19 cellular contexts compared by ENCODE assay signal in the genomic region with DNA sequence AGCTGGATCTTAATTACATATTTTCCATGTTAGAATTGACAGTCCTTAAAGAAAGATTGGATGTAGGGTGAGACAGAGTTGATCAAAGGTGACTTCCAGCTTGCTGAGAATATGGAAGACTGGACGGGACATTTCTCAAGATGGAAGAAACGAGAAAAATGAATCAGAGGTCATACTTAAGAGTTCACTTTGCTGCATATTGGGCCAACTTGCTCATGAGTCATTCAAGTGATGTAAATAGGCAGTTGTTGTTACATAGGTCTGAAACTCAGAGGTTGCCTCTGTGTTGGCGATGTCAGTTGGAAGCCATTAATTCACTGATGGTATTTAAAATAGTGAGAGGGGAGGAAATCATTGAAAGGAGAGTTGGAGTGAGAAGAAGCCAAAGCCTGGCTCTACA.
DNase-seq lines count a peak whose midpoint lies in the region; ATAC-seq, FAIRE-seq and TF ChIP-seq lines count a peak whose summit lies in the region.
"Had no signal": no experiment of that assay in that cellular context is flagged by ENCODE, and none has a peak within 500 bp of the region (broad histone marks: within the 10 kb centered on the region; RNA-seq: fewer than 3 reads in every experiment).

No MANE protein-coding gene starts in this region.

- H3K27ac Mint-ChIP-seq in activated naive CD4-positive, alpha-beta T cell treated with anti-CD3 and anti-CD28 coated beads, Interleukin-2, amount 50 U/mL, for 24 hours, result no peak overlapping the region
- no peak overlapping the region for H3K27ac Mint-ChIP-seq in astrocyte (ENCODE audit: unreplicated experiment)
- H3K27ac Mint-ChIP-seq: activated B cell treated with CpG ODN at 0.5 μM for 24 hours; stimulated activated naive B cell treated with anti-CD40 and anti-IgM and Interleukin-4, amounts not matched to agents 10 μg/mL and 1 μg/mL and 100 μg/mL, for 72 hours; type B pancreatic cell had no signal

- H3K4me3 ChIP-seq in astrocyte (ENCODE audit: insufficient read depth, low read depth, low read length), result no peak overlapping the region
- H3K4me3 ChIP-seq in smooth muscle cell, result no peak overlapping the region
- H3K4me3 ChIP-seq in sigmoid colon, result no peak overlapping the region
- H3K4me3 ChIP-seq: colonic mucosa had no signal

- H3K9me3 ChIP-seq in astrocyte (ENCODE audit: insufficient read depth, low read depth, low read length) (no peaks in the 10 kb centered on the region), smooth muscle cell (replicated peaks; ENCODE audit: low read depth) (no peaks in the 10 kb centered on the region), sigmoid colon (no peaks in the 10 kb centered on the region)
- H3K9me3 ChIP-seq: colonic mucosa had no signal

- no peak for TF ChIP-seq POLR2A in sigmoid colon (IDR thresholded peaks at IDR 0.05)

- no peak for ATAC-seq in HG03442 (IDR thresholded peaks at IDR 0.05; ENCODE audit: unreplicated experiment)
- ATAC-seq: left lobe of liver; stimulated activated naive B cell treated with anti-CD40 and anti-IgM and Interleukin-4, amounts not matched to agents 10 μg/mL and 1 μg/mL and 100 μg/mL, for 72 hours had no signal

- H3K4me1 ChIP-seq in astrocyte (ENCODE audit: insufficient read depth, low read length) (peaks cover 20% of the 10 kb centered on the region), smooth muscle cell (ENCODE audit: low read depth) (peaks cover 21% of the 10 kb centered on the region), sigmoid colon (peaks cover 0 to 10% (median 0%) of the 10 kb centered on the region in 4 donors)
- H3K4me1 ChIP-seq: colonic mucosa had no signal

- H3K27me3 Mint-ChIP-seq in activated naive CD4-positive, alpha-beta T cell treated with anti-CD3 and anti-CD28 coated beads, Interleukin-2, amount 50 U/mL, for 24 hours, result no peaks in the 10 kb centered on the region
- H3K27me3 Mint-ChIP-seq in astrocyte (ENCODE audit: low read depth, unreplicated experiment), result no peaks in the 10 kb centered on the region
- H3K27me3 Mint-ChIP-seq: activated B cell treated with CpG ODN at 0.5 μM for 24 hours; stimulated activated naive B cell treated with anti-CD40 and anti-IgM and Interleukin-4, amounts not matched to agents 10 μg/mL and 1 μg/mL and 100 μg/mL, for 72 hours; type B pancreatic cell had no signal

- no peak overlapping the region for H2AFZ ChIP-seq in astrocyte (ENCODE audit: low read depth, low read length)
- no peak overlapping the region for H2AFZ ChIP-seq in smooth muscle cell (ENCODE audit: low read depth)

- H3K9ac ChIP-seq in astrocyte (ENCODE audit: low read length) (no peak overlapping the region), smooth muscle cell (ENCODE audit: low read depth) (no peak overlapping the region)
- H3K9ac ChIP-seq: KMS-11 had no signal

- peaks cover 23% of the 10 kb centered on the region for H3K36me3 Mint-ChIP-seq in activated naive CD4-positive, alpha-beta T cell treated with anti-CD3 and anti-CD28 coated beads, Interleukin-2, amount 50 U/mL, for 24 hours
- H3K36me3 Mint-ChIP-seq in astrocyte (ENCODE audit: low read depth, unreplicated experiment), result peaks cover 2% of the 10 kb centered on the region

- peaks cover 42% of the 10 kb centered on the region for H3K4me1 Mint-ChIP-seq in activated naive CD4-positive, alpha-beta T cell treated with anti-CD3 and anti-CD28 coated beads, Interleukin-2, amount 50 U/mL, for 24 hours
- H3K4me1 Mint-ChIP-seq in astrocyte (ENCODE audit: low read depth, unreplicated experiment), result peaks cover 26% of the 10 kb centered on the region
- H3K4me1 Mint-ChIP-seq: activated B cell treated with CpG ODN at 0.5 μM for 24 hours; stimulated activated naive B cell treated with anti-CD40 and anti-IgM and Interleukin-4, amounts not matched to agents 10 μg/mL and 1 μg/mL and 100 μg/mL, for 72 hours had no signal

- 91% methylated on average over 3 of the region's 3 CpGs for WGBS in smooth muscle cell (ENCODE audit: low lambda C conversion rate)
- 93 to 96% methylated on average over 3 of the region's 3 CpGs for WGBS in sigmoid colon, 2 donors

- intact Hi-C loops in sigmoid colon (cut with DNase I), result no loop called here

- DNase-seq in activated naive CD4-positive, alpha-beta T cell treated with Interleukin-2 at 50 U/mL for 16 hours, result no peak
- DNase-seq in astrocyte (ENCODE audit: low read depth) (peak; percentile 74), fibroblast of peridontal ligament (ENCODE audit: extremely low read depth) (peak; percentile 37), smooth muscle cell (lab: John Stamatoyannopoulos, UW; ENCODE audit: unreplicated experiment) (no peak), AG20443 (ENCODE audit: low spot score) (no peak), sigmoid colon (no peak)
- DNase-seq: activated B cell treated with CpG ODN at 0.5 μM for 24 hours; amniotic stem cell; colonic mucosa; NCI-H1417; NCI-H2171 treated with DMSO at 0.1 percent for 48 hours; stimulated activated naive B cell treated with anti-CD40 and anti-IgM and Interleukin-4, amounts not matched to agents 10 μg/mL and 1 μg/mL and 100 μg/mL, for 72 hours; T-helper 1 cell had no signal

- H3K36me3 ChIP-seq in astrocyte (ENCODE audit: insufficient read depth, low read length), result no peaks in the 10 kb centered on the region
- H3K36me3 ChIP-seq in smooth muscle cell (ENCODE audit: low read depth), result no peaks in the 10 kb centered on the region
- H3K36me3 ChIP-seq in sigmoid colon, result no peaks in the 10 kb centered on the region
- H3K36me3 ChIP-seq: colonic mucosa had no signal

- TF ChIP-seq CTCF in astrocyte (IDR thresholded peaks at IDR 0.05; ENCODE audit: insufficient read depth, low read depth, low read length) (no peak), smooth muscle cell (IDR thresholded peaks at IDR 0.05; ENCODE audit: borderline replicate concordance, insufficient read depth, poor library complexity, severe bottlenecking) (no peak), sigmoid colon (IDR thresholded peaks at IDR 0.05) (no peak)

- H3K4me3 Mint-ChIP-seq in activated naive CD4-positive, alpha-beta T cell treated with anti-CD3 and anti-CD28 coated beads, Interleukin-2, amount 50 U/mL, for 24 hours, result peak overlapping the region; percentile 11
- H3K4me3 Mint-ChIP-seq in astrocyte (ENCODE audit: unreplicated experiment), result no peak overlapping the region
- H3K4me3 Mint-ChIP-seq: activated B cell treated with CpG ODN at 0.5 μM for 24 hours; stimulated activated naive B cell treated with anti-CD40 and anti-IgM and Interleukin-4, amounts not matched to agents 10 μg/mL and 1 μg/mL and 100 μg/mL, for 72 hours; type B pancreatic cell had no signal

- peak overlapping the region; percentile 21 for H3K4me2 ChIP-seq in astrocyte (ENCODE audit: low read length)
- H3K4me2 ChIP-seq in smooth muscle cell, result no peak overlapping the region

- H3K79me2 ChIP-seq in astrocyte (ENCODE audit: insufficient read depth, low read length) (peaks cover 65% of the 10 kb centered on the region), smooth muscle cell (ENCODE audit: low read depth) (peaks cover 5% of the 10 kb centered on the region)

- no peak for FAIRE-seq in astrocyte (lab: Jason Lieb, UNC)

- peaks cover 5% of the 10 kb centered on the region for H3K9me3 Mint-ChIP-seq in activated naive CD4-positive, alpha-beta T cell treated with anti-CD3 and anti-CD28 coated beads, Interleukin-2, amount 50 U/mL, for 24 hours
- H3K9me3 Mint-ChIP-seq in astrocyte (ENCODE audit: unreplicated experiment), result no peaks in the 10 kb centered on the region
- H3K9me3 Mint-ChIP-seq: activated B cell treated with CpG ODN at 0.5 μM for 24 hours, type B pancreatic cell had no signal

- peak overlapping the region; percentile 10 for H3K27ac ChIP-seq in astrocyte (ENCODE audit: low read depth, low read length)
- H3K27ac ChIP-seq in smooth muscle cell (ENCODE audit: low read depth), result peak overlapping the region; percentile 60
- H3K27ac ChIP-seq in sigmoid colon, result no peak overlapping the region
- H3K27ac ChIP-seq: colonic mucosa, HL-60, KMS-11 had no signal

- H3K27me3 ChIP-seq in astrocyte (ENCODE audit: insufficient read depth, low read length) (no peaks in the 10 kb centered on the region), smooth muscle cell (ENCODE audit: low read depth) (no peaks in the 10 kb centered on the region), sigmoid colon (no peaks in the 10 kb centered on the region)
- H3K27me3 ChIP-seq: colonic mucosa had no signal

- H4K20me1 ChIP-seq in astrocyte (ENCODE audit: insufficient read depth, low read length) (peaks cover 9% of the 10 kb centered on the region), smooth muscle cell (ENCODE audit: low read depth) (no peaks in the 10 kb centered on the region)

- H3F3A ChIP-seq in smooth muscle cell (ENCODE audit: low read depth), result no peaks in the 10 kb centered on the region

- no peak for TF ChIP-seq EP300 in sigmoid colon (IDR thresholded peaks at IDR 0.05)

Comparison
In these comparisons a context has a peak if more than half of its experiments do, and no peak if none do; other contexts are left out.
1. DNase-seq: peak in astrocyte (single experiment) and fibroblast of peridontal ligament (single experiment); none in activated naive CD4-positive, alpha-beta T cell treated with Interleukin-2 at 50 U/mL for 16 hours (single experiment), smooth muscle cell (single experiment), AG20443 (single experiment) and sigmoid colon (single experiment).
2. H3K27ac ChIP-seq: peak in astrocyte (single experiment) and smooth muscle cell (single experiment); none in sigmoid colon (0 of 4).